1 cellular context compared by ENCODE assay signal in genomic region chr2:1722692-1723091, GRCh38.
TF ChIP-seq lines count a peak whose summit lies in the region.

No MANE protein-coding gene starts in this region.

TF ChIP-seq in endothelial cell of umbilical vein, 7 proteins besides CTCF, POLR2A, EP300 and RAD21:
- TF ChIP-seq MYC (IDR thresholded peaks at IDR 0.05; ENCODE audit: low read depth, low read length) (no peak), MAX (IDR thresholded peaks at IDR 0.05; ENCODE audit: insufficient read depth, insufficient read length) (no peak), POLR2AphosphoS5 (IDR thresholded peaks at IDR 0.05; ENCODE audit: insufficient read depth, low read depth, low read length) (no peak), JUN (IDR thresholded peaks at IDR 0.05; ENCODE audit: borderline replicate concordance, insufficient read depth, insufficient read length, low read depth) (no peak), GATA2 (IDR thresholded peaks at IDR 0.05; ENCODE audit: insufficient read depth, insufficient read length, low read depth, low read length) (no peak), FOS (IDR thresholded peaks at IDR 0.05; ENCODE audit: borderline replicate concordance, insufficient read depth, low read length) (no peak), EZH2 (IDR thresholded peaks at IDR 0.05; ENCODE audit: borderline replicate concordance, low read depth, low read length, severe bottlenecking) (no peak)
